In genomic region chr21:36113647-36114428, GRCh38 we compare ENCODE assay signal across 9 cellular contexts. TPM values are rescaled to one million over a fixed set of nuclear protein-coding genes. Genes with fewer than 3 reads are reported as not detected.
DNase-seq lines count a peak whose midpoint lies in the region; ATAC-seq lines count a peak whose summit lies in the region.
"Had no signal": no experiment of that assay in that cellular context is flagged by ENCODE, and none has a peak within 500 bp of the region (broad histone marks: within the 10 kb centered on the region; RNA-seq: fewer than 3 reads in every experiment).

No MANE protein-coding gene starts in this region.

- H3K27ac Mint-ChIP-seq in T-cell: peak overlapping the region; percentile 90 to 95

- H3K9me3 Mint-ChIP-seq in T-cell: no peaks in the 10 kb centered on the region

- peak overlapping the region; percentile 68 to 82 (median 72) for H3K4me3 Mint-ChIP-seq in T-cell

- H3K9me3 ChIP-seq in KOPT-K1 (ENCODE audit: insufficient read depth, low read length, poor library complexity, severe bottlenecking): no peaks in the 10 kb centered on the region
- H3K9me3 ChIP-seq: psoas muscle had no signal

- DNase-seq in T-cell: peak in 29 of 34 experiments; percentile 11 to 69 (median 41)
- DNase-seq in effector CD4-positive, alpha-beta T cell: peak; percentile 45
- peak; percentile 70 for DNase-seq in stimulated activated CD8-positive, alpha-beta memory T cell treated with anti-CD3 and anti-CD28 coated beads, Interleukin-4, amount 100 ng/mL, for 48 hours

- CTCF ChIA-PET in T-cell (lab: Charles Lee): interaction anchor here (0.5 to 1.6 kb wide), 13 partner anchors 10 to 1420 kb away, joined by 3 to 6 read pairs (median 4); partner anchors contain the start of gene CBR1 (in 1 of the 2)

- POLR2A ChIA-PET in T-cell (lab: Charles Lee): interaction anchor here (0.5 to 1.0 kb wide), 8 partner anchors 13 to 1239 kb away, joined by 3 to 7 read pairs (median 3); partner anchors contain the start of gene SETD4 (in 1 of the 2)

- peaks cover 26 to 33% (median 31%) of the 10 kb centered on the region in 3 donors for H3K4me1 Mint-ChIP-seq in T-cell

- ATAC-seq in T-cell (replicated peaks in 1 of 4) (peak; percentile 82 to 93 (median 86)), HG02870 (IDR thresholded peaks at IDR 0.05; ENCODE audit: unreplicated experiment) (no peak), GM21737 (IDR thresholded peaks at IDR 0.05; ENCODE audit: unreplicated experiment) (no peak), HG02798 (IDR thresholded peaks at IDR 0.05; ENCODE audit: poor library complexity, unreplicated experiment) (no peak), HG03457 (IDR thresholded peaks at IDR 0.05; ENCODE audit: unreplicated experiment) (no peak)

- no peaks in the 10 kb centered on the region for H3K36me3 Mint-ChIP-seq in T-cell

- H3K27me3 Mint-ChIP-seq in T-cell: no peaks in the 10 kb centered on the region

- H3K36me3 ChIP-seq in KOPT-K1 (ENCODE audit: insufficient read depth, low read length): no peaks in the 10 kb centered on the region

- peak overlapping the region; percentile 67 for H3K27ac ChIP-seq in KOPT-K1 (ENCODE audit: low read depth, low read length, poor library complexity, severe bottlenecking)

RNA-seq across cellular contexts. Expression of gene CBR3, which starts 21.0 kb away (rescaled TPM):
- total RNA-seq in T-cell: 10 to 100 TPM in 2 of 5 donors, 1 to 10 TPM in 2, under 1 TPM in 1; 0.85 to 16.1 (median 8.1) TPM

RNA-seq across cellular contexts. Expression of gene DOP1B, which starts 42.8 kb away (rescaled TPM):
- total RNA-seq in T-cell: 10 to 100 TPM; 18.4 to 26.3 (median 23.1) TPM

RNA-seq across cellular contexts. Expression of gene CBR1, which starts 44.0 kb away (rescaled TPM):
- 10 to 100 TPM in 4 of 5 donors, 1 to 10 TPM in 1; 5.1 to 40.3 (median 21.1) TPM for total RNA-seq in T-cell

RNA-seq across cellular contexts. Expression of gene SETD4, which starts 53.5 kb away (rescaled TPM):
- total RNA-seq in T-cell: 10 to 100 TPM; 16.5 to 36.4 (median 30.3) TPM

Comparison
In these comparisons a context has a peak if more than half of its experiments do, and no peak if none do; other contexts are left out.
1. ATAC-seq: peak in T-cell (4 of 4); none in HG02870 (single experiment), GM21737 (single experiment), HG02798 (single experiment) and HG03457 (single experiment).
2. Peak in every context shown above with its lines, with median percentiles within 50 percentile points of each other: DNase-seq.